In genomic region chr6:24060982-24061754, GRCh38 we compare ENCODE assay signal across 12 cellular contexts.
DNase-seq lines count a peak whose midpoint lies in the region; ATAC-seq lines count a peak whose summit lies in the region.
"Had no signal": no experiment of that assay in that cellular context is flagged by ENCODE, and none has a peak within 500 bp of the region (broad histone marks: within the 10 kb centered on the region; RNA-seq: fewer than 3 reads in every experiment).

No MANE protein-coding gene starts in this region.

- H3K4me3 Mint-ChIP-seq in stimulated activated effector memory CD8-positive, alpha-beta T cell treated with anti-CD3 and anti-CD28 coated beads, Interleukin-12 subunit alpha, Interleukin-12 subunit beta, amount 100 ng/mL, for 72 hours, result no peak overlapping the region
- H3K4me3 Mint-ChIP-seq: T-helper 17 cell had no signal

- H3K4me1 Mint-ChIP-seq in stimulated activated effector memory CD8-positive, alpha-beta T cell treated with anti-CD3 and anti-CD28 coated beads, Interleukin-12 subunit alpha, Interleukin-12 subunit beta, amount 100 ng/mL, for 72 hours, result no peaks in the 10 kb centered on the region
- H3K4me1 Mint-ChIP-seq: T-helper 17 cell had no signal

- ATAC-seq in GM18907 (IDR thresholded peaks at IDR 0.05; ENCODE audit: unreplicated experiment), result peak; percentile 99
- ATAC-seq in GM21576 (IDR thresholded peaks at IDR 0.05; ENCODE audit: unreplicated experiment), result peak; percentile 94
- peak; percentile 97 for ATAC-seq in HG03095 (IDR thresholded peaks at IDR 0.05; ENCODE audit: unreplicated experiment)
- peak; percentile 83 for ATAC-seq in stimulated activated effector memory CD8-positive, alpha-beta T cell treated with anti-CD3 and anti-CD28 coated beads, Interleukin-12 subunit alpha, Interleukin-12 subunit beta, amount 100 ng/mL, for 72 hours
- no peak for ATAC-seq in left cardiac atrium
- ATAC-seq: left lobe of liver, T-helper 17 cell had no signal

- peaks cover 5% of the 10 kb centered on the region for H3K9me3 Mint-ChIP-seq in stimulated activated effector memory CD8-positive, alpha-beta T cell treated with anti-CD3 and anti-CD28 coated beads, Interleukin-12 subunit alpha, Interleukin-12 subunit beta, amount 100 ng/mL, for 72 hours

- no peak overlapping the region for H3K27ac Mint-ChIP-seq in stimulated activated effector memory CD8-positive, alpha-beta T cell treated with anti-CD3 and anti-CD28 coated beads, Interleukin-12 subunit alpha, Interleukin-12 subunit beta, amount 100 ng/mL, for 72 hours
- H3K27ac Mint-ChIP-seq: T-helper 17 cell had no signal

- peaks cover 6% of the 10 kb centered on the region for H3K36me3 Mint-ChIP-seq in stimulated activated effector memory CD8-positive, alpha-beta T cell treated with anti-CD3 and anti-CD28 coated beads, Interleukin-12 subunit alpha, Interleukin-12 subunit beta, amount 100 ng/mL, for 72 hours

- no peak for DNase-seq in stimulated activated effector memory CD8-positive, alpha-beta T cell treated with anti-CD3 and anti-CD28 coated beads, Interleukin-12 subunit alpha, Interleukin-12 subunit beta, amount 100 ng/mL, for 72 hours (ENCODE audit: low spot score in 2 of 2)
- no peak for DNase-seq in mucosa of gallbladder (ENCODE audit: low spot score)
- DNase-seq in left cardiac atrium, result no peak
- no peak for DNase-seq in activated effector memory CD4-positive, alpha-beta T cell treated with Interleukin-2 at 50 U/mL for 16 hours
- no peak for DNase-seq in putamen (ENCODE audit: low spot score)
- DNase-seq: dermis blood vessel endothelial cell, NCI-H1694 treated with DMSO at 0.1 percent for 48 hours, T-helper 17 cell had no signal

- intact Hi-C loops in left cardiac atrium (cut with DNase I), result no loop called here

Comparison
In these comparisons a context has a peak if more than half of its experiments do, and no peak if none do; other contexts are left out.
1. ATAC-seq: peak in GM18907 (single experiment), GM21576 (single experiment), HG03095 (single experiment) and stimulated activated effector memory CD8-positive, alpha-beta T cell treated with anti-CD3 and anti-CD28 coated beads, Interleukin-12 subunit alpha, Interleukin-12 subunit beta, amount 100 ng/mL, for 72 hours (single experiment); none in left cardiac atrium (0 of 2).